In the genomic region with DNA sequence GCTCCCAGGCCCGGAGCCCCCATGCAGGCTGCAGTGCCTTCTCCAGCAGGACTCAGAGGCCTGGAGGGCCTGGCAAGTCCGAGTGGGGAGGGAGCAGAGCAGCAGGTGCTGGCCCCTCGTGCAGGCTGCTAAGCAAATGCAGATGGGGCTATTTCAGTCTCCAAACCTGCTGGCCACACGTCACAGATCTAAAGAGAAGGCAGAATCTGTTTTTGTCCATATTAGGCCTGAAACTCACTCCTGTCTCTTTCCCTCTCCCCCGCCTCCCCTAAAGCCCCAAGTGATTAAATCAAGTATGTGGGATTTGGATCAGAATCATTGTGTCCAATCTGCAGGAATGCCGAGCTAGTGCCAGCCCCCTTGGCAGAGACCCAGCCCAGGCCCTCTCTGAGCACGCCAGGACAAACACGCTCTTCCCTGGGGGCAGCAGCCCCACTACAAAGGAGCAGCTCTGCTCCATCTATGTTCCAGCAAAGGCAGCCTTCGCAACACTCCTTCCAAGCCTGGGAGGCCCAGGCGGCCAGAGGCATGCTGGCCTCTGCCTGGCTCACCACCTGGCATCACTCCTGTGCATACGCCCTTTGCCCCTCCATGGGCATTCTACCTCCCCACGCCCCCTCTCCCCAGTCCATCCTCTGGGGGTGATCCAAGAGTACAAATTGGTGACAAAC, we compare ENCODE assay signal across 9 cellular contexts. TPM values are rescaled to one million over a fixed set of nuclear protein-coding genes. Genes with fewer than 3 reads are reported as not detected.
DNase-seq lines count a peak whose midpoint lies in the region; TF ChIP-seq lines count a peak whose summit lies in the region.
"Had no signal": no experiment of that assay in that cellular context is flagged by ENCODE, and none has a peak within 500 bp of the region (broad histone marks: within the 10 kb centered on the region; RNA-seq: fewer than 3 reads in every experiment).

No MANE protein-coding gene starts in this region.

- H3K4me3 ChIP-seq in AG04449 (ENCODE audit: low read depth, low read length): no peak overlapping the region
- no peak overlapping the region for H3K4me3 ChIP-seq in fibroblast of the aortic adventitia (ENCODE audit: low read depth, low read length)
- H3K4me3 ChIP-seq: BLaER1 treated with 17β-estradiol and CSF1 and Interleukin-3, amounts not matched to agents 10 nM and 100 nM had no signal

- no peaks in the 10 kb centered on the region for H3K9me3 Mint-ChIP-seq in nephron

- H3K27me3 Mint-ChIP-seq in nephron (ENCODE audit: low read depth): no peaks in the 10 kb centered on the region

- peak overlapping the region in 2 of 3 experiments; percentile 9 to 12 for H3K4me3 Mint-ChIP-seq in nephron

- H3K27ac Mint-ChIP-seq in nephron: peak overlapping the region; percentile 84 to 99 (median 98)

- peaks cover 52% of the 10 kb centered on the region for H3K36me3 Mint-ChIP-seq in nephron (ENCODE audit: low read depth)

- DNase-seq in AG04449 (ENCODE audit: low read depth, low spot score) (peak; percentile 94), RPMI7951 (ENCODE audit: low read depth) (peak; percentile 93), fibroblast of the aortic adventitia (ENCODE audit: low read depth) (peak; percentile 99), UCSD-AML1 (lab: John Stamatoyannopoulos, UW; ENCODE audit: unreplicated experiment) (no peak), NCI-H345 (lab: John Stamatoyannopoulos, UW) (no peak), NCI-H1436 (lab: John Stamatoyannopoulos, UW) (no peak), NCI-H1105 (lab: John Stamatoyannopoulos, UW) (no peak)

- TF ChIP-seq CTCF in AG04449 (IDR thresholded peaks at IDR 0.05; ENCODE audit: insufficient read depth, low read length, missing control alignments): no peak
- TF ChIP-seq CTCF in fibroblast of the aortic adventitia (IDR thresholded peaks at IDR 0.05; ENCODE audit: insufficient read depth, low read length): no peak
- TF ChIP-seq CTCF in nephron (IDR thresholded peaks at IDR 0.05; ENCODE audit: unreplicated experiment in 3 of 3): no peak

- CTCF ChIA-PET in AG04449 (lab: Yijun Ruan, JAX): interaction anchor here (0.8 to 1.8 kb wide), 4 partner anchors 10 to 250 kb away, joined by 3 to 7 read pairs (median 5); no protein-coding TSS in a partner anchor

- POLR2A ChIA-PET in AG04449 (lab: Yijun Ruan, JAX): interaction anchor here (0.7 to 1.6 kb wide), 7 partner anchors 9 to 255 kb away, joined by 3 to 14 read pairs (median 3); a partner anchor contains a TSS

- H3K4me1 Mint-ChIP-seq in nephron: peaks cover 44% of the 10 kb centered on the region

RNA-seq across cellular contexts. Expression of a gene that starts 26.5 kb away (rescaled TPM):
- 953 and 1,057 TPM in 2 replicates for total RNA-seq in RPMI7951 (2014; rRNA removed; shearing (Covaris generic))
- total RNA-seq in fibroblast of the aortic adventitia (ENCODE audit: low replicate concordance): 505 and 965 TPM in 2 replicates

RNA-seq across cellular contexts. Expression of a gene that starts 26.7 kb away (rescaled TPM):
- 2.2 and 3.1 TPM in 2 replicates for total RNA-seq in RPMI7951 (2014; rRNA removed; shearing (Covaris generic))
- 4.1 and 5.6 TPM in 2 replicates for total RNA-seq in fibroblast of the aortic adventitia (ENCODE audit: low replicate concordance)

Comparison
In these comparisons a context has a peak if more than half of its experiments do, and no peak if none do; other contexts are left out.
1. DNase-seq: peak in AG04449 (single experiment), RPMI7951 (single experiment) and fibroblast of the aortic adventitia (single experiment); none in UCSD-AML1 (single experiment), NCI-H345 (single experiment), NCI-H1436 (single experiment) and NCI-H1105 (single experiment).